13 cellular contexts compared by ENCODE assay signal in genomic region chr2:166103277-166103676, GRCh38. TPM values are rescaled to one million over a fixed set of nuclear protein-coding genes. Genes with fewer than 3 reads are reported as not detected.
"Had no signal": no experiment of that assay in that cellular context is flagged by ENCODE, and none has a peak within 500 bp of the region (broad histone marks: within the 10 kb centered on the region; RNA-seq: fewer than 3 reads in every experiment).

No MANE protein-coding gene starts in this region.

RNA-seq across cellular contexts. Expression of gene SCN1A, which starts 24.5 kb away (rescaled TPM):
- total RNA-seq: activated B cell treated with CpG ODN at 0.5 μM for 24 hours; activated CD4-positive, alpha-beta memory T cell treated with anti-CD3 and anti-CD28 coated beads for 36 hours; activated CD4-positive, alpha-beta memory T cell treated with anti-CD3 and anti-CD28 coated beads, Interleukin-2, amount 10 ng/mL, durations not matched to agents 7 days and 5 days; activated CD4-positive, alpha-beta T cell treated with anti-CD3 and anti-CD28 coated beads for 36 hours; activated CD4-positive, alpha-beta T cell treated with anti-CD3 and anti-CD28 coated beads, Interleukin-2, amount 10 ng/mL, durations not matched to agents 24 days and 14 days; activated CD4-positive, alpha-beta T cell treated with anti-CD3 and anti-CD28 coated beads, Interleukin-2, amount 10 ng/mL, durations not matched to agents 7 days and 5 days; activated CD8-positive, alpha-beta memory T cell treated with anti-CD3 and anti-CD28 coated beads for 36 hours; activated CD8-positive, alpha-beta memory T cell treated with anti-CD3 and anti-CD28 coated beads, Interleukin-2, amount 10 ng/mL, durations not matched to agents 7 days and 5 days; activated CD8-positive, alpha-beta T cell treated with anti-CD3 and anti-CD28 coated beads for 36 hours; activated CD8-positive, alpha-beta T cell treated with anti-CD3 and anti-CD28 coated beads, Interleukin-2, amount 10 ng/mL, durations not matched to agents 7 days and 5 days; T-helper 1 cell treated with Interleukin-12 subunit alpha and Interleukin-12 subunit beta and Interleukin-4 antibody, amounts not matched to agents 30 ng/mL and 1 ng/mL, for 36 hours; T-helper 17 cell; T-helper 2 cell treated with Interferon-gamma antibody and Interleukin-4, amounts not matched to agents 100 ng/mL and 5 ng/mL, for 36 hours had no signal
